8 cellular contexts compared by ENCODE assay signal in the genomic region with DNA sequence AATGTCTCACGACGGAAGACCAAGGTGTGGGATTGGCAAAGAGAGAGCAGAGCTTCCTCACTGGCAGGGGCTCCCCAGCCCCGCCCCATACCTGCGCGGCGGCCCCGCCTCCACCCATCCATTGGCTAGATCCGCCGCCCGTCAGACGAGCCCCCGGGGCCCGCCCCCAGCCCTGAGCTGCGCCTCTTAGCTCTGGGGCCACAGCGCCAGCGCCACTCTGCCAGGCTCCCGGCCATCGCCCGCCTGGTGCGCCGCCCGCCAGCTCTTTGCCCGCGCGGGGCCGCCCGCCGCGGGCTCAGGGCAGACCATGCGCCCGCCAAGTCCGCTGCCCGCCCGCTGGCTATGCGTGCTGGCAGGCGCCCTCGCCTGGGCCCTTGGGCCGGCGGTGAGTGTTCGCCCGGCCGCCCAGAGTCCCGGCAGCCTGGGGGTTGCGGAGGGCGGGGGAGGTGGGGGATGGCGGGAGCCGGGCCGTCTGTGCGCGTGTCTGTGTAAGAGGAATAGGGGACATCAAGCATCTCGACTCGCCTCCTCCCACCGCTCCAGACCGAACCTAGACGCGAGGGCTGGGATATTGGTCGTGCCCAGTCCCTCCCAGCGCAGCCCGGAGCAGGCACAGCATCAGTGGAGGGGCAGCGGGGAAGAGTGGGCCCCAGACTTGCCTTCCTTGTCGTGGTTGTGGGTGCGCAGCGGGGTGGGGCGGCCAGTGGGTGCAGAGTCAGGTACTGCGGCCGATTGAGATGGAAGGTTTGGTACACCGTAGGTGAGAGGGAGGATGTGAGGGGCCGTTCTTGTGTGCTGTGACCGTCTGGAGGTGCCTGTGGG. TPM values are rescaled to one million over a fixed set of nuclear protein-coding genes. Genes with fewer than 3 reads are reported as not detected.
A peak's percentile ranks its signal among the peaks of the same experiment; 100 is the strongest.
DNase-seq lines count a peak whose midpoint lies in the region; ATAC-seq and TF ChIP-seq lines count a peak whose summit lies in the region.

A gene with protein sequence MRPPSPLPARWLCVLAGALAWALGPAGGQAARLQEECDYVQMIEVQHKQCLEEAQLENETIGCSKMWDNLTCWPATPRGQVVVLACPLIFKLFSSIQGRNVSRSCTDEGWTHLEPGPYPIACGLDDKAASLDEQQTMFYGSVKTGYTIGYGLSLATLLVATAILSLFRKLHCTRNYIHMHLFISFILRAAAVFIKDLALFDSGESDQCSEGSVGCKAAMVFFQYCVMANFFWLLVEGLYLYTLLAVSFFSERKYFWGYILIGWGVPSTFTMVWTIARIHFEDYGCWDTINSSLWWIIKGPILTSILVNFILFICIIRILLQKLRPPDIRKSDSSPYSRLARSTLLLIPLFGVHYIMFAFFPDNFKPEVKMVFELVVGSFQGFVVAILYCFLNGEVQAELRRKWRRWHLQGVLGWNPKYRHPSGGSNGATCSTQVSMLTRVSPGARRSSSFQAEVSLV (plus strand): TSS at position 215 of the 822 bp plus-strand sequence. CDS start 93 bp downstream, at position 308.

- CTCF ChIA-PET in activated naive CD4-positive, alpha-beta T cell treated with anti-CD3 and anti-CD28 coated beads for 36 hours (lab: Charles Lee): interaction anchor here (0.8 to 6.4 kb wide), 16 partner anchors 7 to 257 kb away, joined by 3 to 201 read pairs (median 3); no protein-coding TSS in a partner anchor

- peak within 1 kb of the TSS; percentile 76 for H3K27ac Mint-ChIP-seq in activated naive CD4-positive, alpha-beta T cell treated with anti-CD3 and anti-CD28 coated beads for 36 hours

- H3K9me3 ChIP-seq in cardiac muscle cell (ENCODE audit: low read depth): no peaks in the 10 kb centered on the region
- no peaks in the 10 kb centered on the region for H3K9me3 ChIP-seq in parathyroid adenoma (ENCODE audit: control insufficient read depth, low read length)
- no peaks in the 10 kb centered on the region for H3K9me3 ChIP-seq in tibial artery

- no peaks in the 10 kb centered on the region for H3K9me3 Mint-ChIP-seq in activated naive CD4-positive, alpha-beta T cell treated with anti-CD3 and anti-CD28 coated beads for 36 hours

- H2AFZ ChIP-seq in parathyroid adenoma: peak within 1 kb of the TSS; percentile 85

- H3K27me3 Mint-ChIP-seq in activated naive CD4-positive, alpha-beta T cell treated with anti-CD3 and anti-CD28 coated beads for 36 hours (ENCODE audit: low read depth): peaks cover 16% of the 10 kb centered on the region

- no peaks in the 10 kb centered on the region for H3K36me3 Mint-ChIP-seq in activated naive CD4-positive, alpha-beta T cell treated with anti-CD3 and anti-CD28 coated beads for 36 hours (ENCODE audit: low read depth)

- H3K79me2 ChIP-seq in parathyroid adenoma: no peaks in the 10 kb centered on the region

- intact Hi-C loops in activated naive CD4-positive, alpha-beta T cell treated with anti-CD3 and anti-CD28 coated beads for 36 hours (cut with micrococcal nuclease): loop anchor here (1.0 to 5.0 kb wide), 9 partner anchors 17 to 540 kb away; partner anchors contain the start of genes NKTR and ULK4
- intact Hi-C loops in tibial artery (cut with DNase I; ENCODE audit: low total_unique reads): loop anchor here (5.0 kb wide), 2 partner anchors 45 to 250 kb away; no protein-coding TSS in a partner anchor

- peak; percentile 92 for ATAC-seq in GM21529 (IDR thresholded peaks at IDR 0.05; ENCODE audit: unreplicated experiment)

- peaks cover 3% of the 10 kb centered on the region for H3K4me1 ChIP-seq in cardiac muscle cell (ENCODE audit: low read depth)
- peaks cover 2% of the 10 kb centered on the region for H3K4me1 ChIP-seq in parathyroid adenoma
- H3K4me1 ChIP-seq in tibial artery: peaks cover 0 to 23% (median 20%) of the 10 kb centered on the region in 4 donors

- H3K4me2 ChIP-seq in parathyroid adenoma (ENCODE audit: low read length): peak within 1 kb of the TSS; percentile 95

- TF ChIP-seq EP300 in Ishikawa (IDR thresholded peaks at IDR 0.05; ENCODE audit: borderline replicate concordance): no peak

- H3K4me1 Mint-ChIP-seq in activated naive CD4-positive, alpha-beta T cell treated with anti-CD3 and anti-CD28 coated beads for 36 hours (ENCODE audit: low read depth): peaks cover 35% of the 10 kb centered on the region

- H3K9ac ChIP-seq in parathyroid adenoma: no peak within 1 kb of the TSS

- peak; percentile 14 for DNase-seq in DMS153 treated with DMSO at 0.1 percent for 48 hours (lab: John Stamatoyannopoulos, UW; ENCODE audit: unreplicated experiment)
- DNase-seq in SK-N-DZ (ENCODE audit: low spot score): peak; percentile 9
- DNase-seq in activated naive CD4-positive, alpha-beta T cell treated with anti-CD3 and anti-CD28 coated beads for 36 hours: peak; percentile 94
- DNase-seq in cardiac muscle cell (ENCODE audit: low read depth in 1 of 2, low spot score in 1 of 2): peak; percentile 42 to 85
- DNase-seq in tibial artery: peak; percentile 67 to 89

- no peaks in the 10 kb centered on the region for H3K36me3 ChIP-seq in cardiac muscle cell
- no peaks in the 10 kb centered on the region for H3K36me3 ChIP-seq in parathyroid adenoma (ENCODE audit: control insufficient read depth, insufficient read depth, low read length)
- H3K36me3 ChIP-seq in tibial artery: no peaks in the 10 kb centered on the region

- no peak for TF ChIP-seq RAD21 in Ishikawa (IDR thresholded peaks at IDR 0.05; ENCODE audit: low read depth)

- no peak for TF ChIP-seq CTCF in cardiac muscle cell (IDR thresholded peaks at IDR 0.05; ENCODE audit: low read depth, low read length)
- no peak for TF ChIP-seq CTCF in parathyroid adenoma (IDR thresholded peaks at IDR 0.05)
- TF ChIP-seq CTCF in tibial artery (IDR thresholded peaks at IDR 0.05): no peak

- no peak within 1 kb of the TSS for H3K27ac ChIP-seq in cardiac muscle cell
- H3K27ac ChIP-seq in parathyroid adenoma: peak within 1 kb of the TSS; percentile 46
- H3K27ac ChIP-seq in tibial artery: peak within 1 kb of the TSS; percentile 59 to 79

- peaks cover 55% of the 10 kb centered on the region for H3K27me3 ChIP-seq in cardiac muscle cell
- no peaks in the 10 kb centered on the region for H3K27me3 ChIP-seq in parathyroid adenoma (ENCODE audit: control insufficient read depth, insufficient read depth, low read length)
- no peaks in the 10 kb centered on the region for H3K27me3 ChIP-seq in tibial artery

- peak within 1 kb of the TSS; percentile 40 for H3K4me3 ChIP-seq in cardiac muscle cell
- H3K4me3 ChIP-seq in parathyroid adenoma (ENCODE audit: low read depth, low read length): peak within 1 kb of the TSS; percentile 67
- H3K4me3 ChIP-seq in tibial artery: peak within 1 kb of the TSS; percentile 51 to 68

- peak within 1 kb of the TSS; percentile 90 for H3K4me3 Mint-ChIP-seq in activated naive CD4-positive, alpha-beta T cell treated with anti-CD3 and anti-CD28 coated beads for 36 hours

TF ChIP-seq in Ishikawa, 13 proteins besides CTCF, POLR2A, EP300 and RAD21:
- no peak for TF ChIP-seq TEAD4 (IDR thresholded peaks at IDR 0.05)
- TF ChIP-seq, protein P1, sequence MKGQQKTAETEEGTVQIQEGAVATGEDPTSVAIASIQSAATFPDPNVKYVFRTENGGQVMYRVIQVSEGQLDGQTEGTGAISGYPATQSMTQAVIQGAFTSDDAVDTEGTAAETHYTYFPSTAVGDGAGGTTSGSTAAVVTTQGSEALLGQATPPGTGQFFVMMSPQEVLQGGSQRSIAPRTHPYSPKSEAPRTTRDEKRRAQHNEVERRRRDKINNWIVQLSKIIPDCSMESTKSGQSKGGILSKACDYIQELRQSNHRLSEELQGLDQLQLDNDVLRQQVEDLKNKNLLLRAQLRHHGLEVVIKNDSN (IDR thresholded peaks at IDR 0.05): no peak
- TF ChIP-seq, protein P2, sequence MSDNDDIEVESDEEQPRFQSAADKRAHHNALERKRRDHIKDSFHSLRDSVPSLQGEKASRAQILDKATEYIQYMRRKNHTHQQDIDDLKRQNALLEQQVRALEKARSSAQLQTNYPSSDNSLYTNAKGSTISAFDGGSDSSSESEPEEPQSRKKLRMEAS (IDR thresholded peaks at IDR 0.05): peak; percentile 22
- peak; percentile 72; the same call in 1 of the 2 replicates for TF ChIP-seq TAF1 (IDR thresholded peaks at IDR 0.05; ENCODE audit: low read depth)
TF ChIP-seq in Ishikawa: peak in this region for 2.

RNA-seq across cellular contexts. Expression of the gene that starts here (rescaled TPM):
- polyA plus RNA-seq in SK-N-DZ (2014; cell fraction: cytosol; rRNA removed): 0.15 TPM in 1 of 2 replicates, not detected in the other
- polyA plus RNA-seq in SK-N-DZ (2014; cell fraction: nucleus; rRNA removed): 0.19 and 1.4 TPM in 2 replicates
- 1 to 10 TPM; 6.3 to 8.4 TPM for total RNA-seq in activated naive CD4-positive, alpha-beta T cell treated with anti-CD3 and anti-CD28 coated beads for 36 hours
- 0.35 and 1.6 TPM in 2 replicates for total RNA-seq in cardiac muscle cell
- 0.60 and 0.86 TPM in 2 replicates for polyA plus RNA-seq in cardiac muscle cell

Comparison
In these comparisons a context has a peak if more than half of its experiments do, and no peak if none do; other contexts are left out.
1. DNase-seq: peak in every context shown above with its lines; median percentile 94 in activated naive CD4-positive, alpha-beta T cell treated with anti-CD3 and anti-CD28 coated beads for 36 hours; 78 in tibial artery; 64 in cardiac muscle cell; 14 in DMS153 treated with DMSO at 0.1 percent for 48 hours; 9 in SK-N-DZ.